14 cellular contexts compared by ENCODE assay signal in genomic region chr9:124007468-124008306, GRCh38. TPM values are rescaled to one million over a fixed set of nuclear protein-coding genes. Genes with fewer than 3 reads are reported as not detected.
DNase-seq lines count a peak whose midpoint lies in the region; ATAC-seq and TF ChIP-seq lines count a peak whose summit lies in the region.
"Had no signal": no experiment of that assay in that cellular context is flagged by ENCODE, and none has a peak within 500 bp of the region (broad histone marks: within the 10 kb centered on the region; RNA-seq: fewer than 3 reads in every experiment).

No MANE protein-coding gene starts in this region.

- peak overlapping the region; percentile 56 for H3K4me3 ChIP-seq in iPS-18a (ENCODE audit: low read length)
- H3K4me3 ChIP-seq: right lobe of liver, vagina had no signal

- H3K9me3 ChIP-seq in iPS-18a (ENCODE audit: control insufficient read depth, low read depth, low read length): no peaks in the 10 kb centered on the region
- H3K9me3 ChIP-seq: Peyer's patch, right lobe of liver, vagina had no signal

- DNase-seq in activated naive CD4-positive, alpha-beta T cell treated with anti-CD3 and anti-CD28 coated beads, Interleukin-2, amount 50 U/mL, for 72 hours (ENCODE audit: low spot score in 2 of 2): no peak
- no peak for DNase-seq in WTC11 (ENCODE audit: low spot score)
- no peak for DNase-seq in activated gamma-delta T cell (lab: John Stamatoyannopoulos, UW)
- DNase-seq: head of caudate nucleus had no signal

- CTCF ChIA-PET in WTC11 (lab: Charles Lee): no interaction called here

- no peak overlapping the region for H3K9ac ChIP-seq in iPS-18a (ENCODE audit: low read length)

- H3K27me3 Mint-ChIP-seq in activated naive CD4-positive, alpha-beta T cell treated with anti-CD3 and anti-CD28 coated beads, Interleukin-2, amount 50 U/mL, for 24 hours: peaks cover 63% of the 10 kb centered on the region
- peaks cover 96% of the 10 kb centered on the region for H3K27me3 Mint-ChIP-seq in WTC11 (ENCODE audit: low read depth)
- peaks cover 91% of the 10 kb centered on the region for H3K27me3 Mint-ChIP-seq in stimulated activated memory B cell treated with anti-CD40 and anti-IgM and Interleukin-4, amounts not matched to agents 10 μg/mL and 1 μg/mL and 100 μg/mL, for 72 hours

- no peaks in the 10 kb centered on the region for H3K36me3 ChIP-seq in iPS-18a (ENCODE audit: control insufficient read depth, low read depth, low read length)
- H3K36me3 ChIP-seq: Peyer's patch, right lobe of liver, vagina had no signal

- H3K4me3 Mint-ChIP-seq in activated naive CD4-positive, alpha-beta T cell treated with anti-CD3 and anti-CD28 coated beads, Interleukin-2, amount 50 U/mL, for 24 hours: peak overlapping the region; percentile 26
- peak overlapping the region; percentile 54 for H3K4me3 Mint-ChIP-seq in WTC11
- peak overlapping the region; percentile 50 for H3K4me3 Mint-ChIP-seq in stimulated activated memory B cell treated with anti-CD40 and anti-IgM and Interleukin-4, amounts not matched to agents 10 μg/mL and 1 μg/mL and 100 μg/mL, for 72 hours

- no peak for ATAC-seq in activated naive CD4-positive, alpha-beta T cell treated with anti-CD3 and anti-CD28 coated beads, Interleukin-2, amount 50 U/mL, for 72 hours
- no peak for ATAC-seq in WTC11
- ATAC-seq in stimulated activated memory B cell treated with anti-CD40 and anti-IgM and Interleukin-4, amounts not matched to agents 10 μg/mL and 1 μg/mL and 100 μg/mL, for 72 hours: no peak
- ATAC-seq in HG02642 (IDR thresholded peaks at IDR 0.05; ENCODE audit: poor library complexity, unreplicated experiment): no peak
- ATAC-seq in HG03280 (IDR thresholded peaks at IDR 0.05; ENCODE audit: unreplicated experiment): no peak

- H3K27ac Mint-ChIP-seq in activated naive CD4-positive, alpha-beta T cell treated with anti-CD3 and anti-CD28 coated beads, Interleukin-2, amount 50 U/mL, for 24 hours: peak overlapping the region; percentile 51
- H3K27ac Mint-ChIP-seq in activated naive CD4-positive, alpha-beta T cell treated with anti-CD3 and anti-CD28 coated beads, Interleukin-2, amount 50 U/mL, for 72 hours: no peak overlapping the region
- no peak overlapping the region for H3K27ac Mint-ChIP-seq in WTC11
- no peak overlapping the region for H3K27ac Mint-ChIP-seq in stimulated activated memory B cell treated with anti-CD40 and anti-IgM and Interleukin-4, amounts not matched to agents 10 μg/mL and 1 μg/mL and 100 μg/mL, for 72 hours

- H3K27me3 ChIP-seq in iPS-18a (ENCODE audit: control insufficient read depth, insufficient read depth, low read length): peaks cover 98% of the 10 kb centered on the region

- peaks cover 22% of the 10 kb centered on the region for H3K4me1 Mint-ChIP-seq in activated naive CD4-positive, alpha-beta T cell treated with anti-CD3 and anti-CD28 coated beads, Interleukin-2, amount 50 U/mL, for 24 hours
- H3K4me1 Mint-ChIP-seq in WTC11: peaks cover 62% of the 10 kb centered on the region
- H3K4me1 Mint-ChIP-seq in stimulated activated memory B cell treated with anti-CD40 and anti-IgM and Interleukin-4, amounts not matched to agents 10 μg/mL and 1 μg/mL and 100 μg/mL, for 72 hours: peaks cover 47% of the 10 kb centered on the region

- peaks cover 41% of the 10 kb centered on the region for H3K4me1 ChIP-seq in iPS-18a (ENCODE audit: control insufficient read depth, low read depth, low read length)

- POLR2A ChIA-PET in WTC11 (lab: Charles Lee): no interaction called here

- H3K9me3 Mint-ChIP-seq in activated naive CD4-positive, alpha-beta T cell treated with anti-CD3 and anti-CD28 coated beads, Interleukin-2, amount 50 U/mL, for 24 hours: no peaks in the 10 kb centered on the region
- H3K9me3 Mint-ChIP-seq in activated naive CD4-positive, alpha-beta T cell treated with anti-CD3 and anti-CD28 coated beads, Interleukin-2, amount 50 U/mL, for 72 hours: no peaks in the 10 kb centered on the region
- H3K9me3 Mint-ChIP-seq in WTC11: no peaks in the 10 kb centered on the region
- H3K9me3 Mint-ChIP-seq in stimulated activated memory B cell treated with anti-CD40 and anti-IgM and Interleukin-4, amounts not matched to agents 10 μg/mL and 1 μg/mL and 100 μg/mL, for 72 hours: no peaks in the 10 kb centered on the region

- no peaks in the 10 kb centered on the region for H3K36me3 Mint-ChIP-seq in activated naive CD4-positive, alpha-beta T cell treated with anti-CD3 and anti-CD28 coated beads, Interleukin-2, amount 50 U/mL, for 24 hours
- H3K36me3 Mint-ChIP-seq in activated naive CD4-positive, alpha-beta T cell treated with anti-CD3 and anti-CD28 coated beads, Interleukin-2, amount 50 U/mL, for 72 hours: peaks cover 11 to 14% of the 10 kb centered on the region in 2 donors
- H3K36me3 Mint-ChIP-seq in WTC11: no peaks in the 10 kb centered on the region
- H3K36me3 Mint-ChIP-seq in stimulated activated memory B cell treated with anti-CD40 and anti-IgM and Interleukin-4, amounts not matched to agents 10 μg/mL and 1 μg/mL and 100 μg/mL, for 72 hours: no peaks in the 10 kb centered on the region

- no peak for TF ChIP-seq CTCF in WTC11 (IDR thresholded peaks at IDR 0.05)

- no peak overlapping the region for H3K27ac ChIP-seq in iPS-18a (ENCODE audit: low read length)
- H3K27ac ChIP-seq: Peyer's patch, right lobe of liver, vagina had no signal

TF ChIP-seq in WTC11, 78 proteins besides CTCF, POLR2A, EP300 and RAD21:
- no peak for TF ChIP-seq JAZF1 (CRISPR knock-in tag; IDR thresholded peaks at IDR 0.05)
- no peak for TF ChIP-seq TCF7 (CRISPR knock-in tag; IDR thresholded peaks at IDR 0.05; ENCODE audit: low read depth)
- no peak for TF ChIP-seq CREM (CRISPR knock-in tag; IDR thresholded peaks at IDR 0.05)
- no peak for TF ChIP-seq CBFB (CRISPR knock-in tag; IDR thresholded peaks at IDR 0.05; ENCODE audit: low read depth)
- TF ChIP-seq NFYB (CRISPR knock-in tag; conservative IDR thresholded peaks at IDR 0.05; ENCODE audit: low read depth): no peak
- TF ChIP-seq NFATC4 (CRISPR knock-in tag; IDR thresholded peaks at IDR 0.05): no peak
- no peak for TF ChIP-seq FOXJ3 (CRISPR knock-in tag; IDR thresholded peaks at IDR 0.05; ENCODE audit: borderline replicate concordance)
- TF ChIP-seq NR3C1 (CRISPR knock-in tag; conservative IDR thresholded peaks at IDR 0.05; ENCODE audit: low read depth): no peak

RNA-seq across cellular contexts. Expression of gene LHX2, which starts 3.9 kb away (rescaled TPM):
- not detected for total RNA-seq in activated naive CD4-positive, alpha-beta T cell treated with anti-CD3 and anti-CD28 coated beads, Interleukin-2, amount 50 U/mL, for 72 hours
- 0.42 to 0.50 TPM in 2 of 3 replicates, not detected in the other for total RNA-seq in WTC11 (2021)
- total RNA-seq: dermis microvascular lymphatic vessel endothelial cell, lung microvascular endothelial cell, Peyer's patch, vagina had no signal
